ENCODE assay signal across 8 cellular contexts in the genomic region with DNA sequence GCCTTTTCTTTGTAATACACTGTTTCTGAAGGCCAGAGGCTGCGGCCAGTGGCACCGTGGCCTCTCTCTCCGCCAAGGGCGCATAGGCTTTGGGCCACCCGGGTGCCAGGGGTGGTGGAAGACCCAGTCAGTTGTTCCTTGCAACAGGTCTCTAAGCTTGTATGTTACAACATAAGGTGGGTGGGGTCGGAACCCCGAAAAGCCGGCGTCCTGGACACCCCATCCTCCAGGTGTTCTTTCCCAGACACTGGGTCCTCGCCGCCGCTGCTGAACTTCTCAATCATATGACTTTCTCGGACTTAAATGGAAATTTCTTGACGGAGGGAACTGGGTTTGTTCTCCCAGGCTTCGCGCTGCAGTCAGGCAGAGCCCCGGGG. TPM values are rescaled to one million over a fixed set of nuclear protein-coding genes. Genes with fewer than 3 reads are reported as not detected.
DNase-seq lines count a peak whose midpoint lies in the region; ATAC-seq and TF ChIP-seq lines count a peak whose summit lies in the region.

No MANE protein-coding gene starts in this region.

- H3K4me3 ChIP-seq in HEK293 (ENCODE audit: low read depth, low read length): peak overlapping the region; percentile 70

- peaks cover 63% of the 10 kb centered on the region for H3K4me1 Mint-ChIP-seq in activated T-helper 2 cell treated with anti-CD3 and anti-CD28 coated beads, Interferon-gamma antibody, Interleukin-2, Interleukin-4, amounts not matched to agents 10 μg/mL and 5 μg/mL and 100 μg/mL, durations not matched to agents 14 hours and 24 hours and 36 hours (ENCODE audit: low read depth)
- H3K4me1 Mint-ChIP-seq in immature natural killer cell: peaks cover 51 to 52% of the 10 kb centered on the region in 2 donors

- no peaks in the 10 kb centered on the region for H3K36me3 ChIP-seq in HEK293 (ENCODE audit: control insufficient read depth in 2 of 2, insufficient read depth in 1 of 2, low read length in 2 of 2)

- H3K4me1 ChIP-seq in HEK293 (ENCODE audit: control insufficient read depth, insufficient read depth, low read length): no peaks in the 10 kb centered on the region

- peaks cover 9% of the 10 kb centered on the region for H3K36me3 Mint-ChIP-seq in activated T-helper 2 cell treated with anti-CD3 and anti-CD28 coated beads, Interferon-gamma antibody, Interleukin-2, Interleukin-4, amounts not matched to agents 10 μg/mL and 5 μg/mL and 100 μg/mL, durations not matched to agents 14 hours and 24 hours and 36 hours (ENCODE audit: low read depth)
- H3K36me3 Mint-ChIP-seq in immature natural killer cell: no peaks in the 10 kb centered on the region

- no peak overlapping the region for H3K27ac ChIP-seq in HEK293 (ENCODE audit: extremely low read depth, low read depth, low read length)

- CTCF ChIA-PET in HEK293 (lab: Yijun Ruan, JAX): interaction anchor here (0.8 to 7.1 kb wide), 5 partner anchors 8 to 515 kb away, joined by 3 to 160 read pairs (median 4); no protein-coding TSS in a partner anchor

- POLR2A ChIA-PET in HEK293 (lab: Yijun Ruan, JAX): no interaction called here

- TF ChIP-seq CTCF in HEK293 (tag by site-specific recombination; IDR thresholded peaks at IDR 0.05): no peak

- peaks cover 1% of the 10 kb centered on the region for H3K27me3 Mint-ChIP-seq in activated T-helper 2 cell treated with anti-CD3 and anti-CD28 coated beads, Interferon-gamma antibody, Interleukin-2, Interleukin-4, amounts not matched to agents 10 μg/mL and 5 μg/mL and 100 μg/mL, durations not matched to agents 14 hours and 24 hours and 36 hours (ENCODE audit: low read depth)
- H3K27me3 Mint-ChIP-seq in immature natural killer cell (ENCODE audit: low read depth in 3 of 3): peaks cover 4 to 13% (median 6%) of the 10 kb centered on the region in 3 donors

- H3K9me3 Mint-ChIP-seq in activated T-helper 2 cell treated with anti-CD3 and anti-CD28 coated beads, Interferon-gamma antibody, Interleukin-2, Interleukin-4, amounts not matched to agents 10 μg/mL and 5 μg/mL and 100 μg/mL, durations not matched to agents 14 hours and 24 hours and 36 hours: no peaks in the 10 kb centered on the region
- H3K9me3 Mint-ChIP-seq in immature natural killer cell: peaks cover 0 to 1% (median 0%) of the 10 kb centered on the region in 6 donors

- peak overlapping the region; percentile 90 for H3K4me3 Mint-ChIP-seq in activated T-helper 2 cell treated with anti-CD3 and anti-CD28 coated beads, Interferon-gamma antibody, Interleukin-2, Interleukin-4, amounts not matched to agents 10 μg/mL and 5 μg/mL and 100 μg/mL, durations not matched to agents 14 hours and 24 hours and 36 hours (ENCODE audit: low read depth)
- H3K4me3 Mint-ChIP-seq in immature natural killer cell: peak overlapping the region; percentile 90 to 98 (median 97)

- no peak for ATAC-seq in stimulated activated naive CD8-positive, alpha-beta T cell treated with anti-CD3 and anti-CD28 coated beads, Interleukin-15, Interleukin-2, amounts not matched to agents 100 U/mL and 50 U/mL, for 24 hours
- no peak for ATAC-seq in HG02588 (IDR thresholded peaks at IDR 0.05; ENCODE audit: unreplicated experiment)
- ATAC-seq in GM21786 (IDR thresholded peaks at IDR 0.05; ENCODE audit: unreplicated experiment): no peak
- no peak for ATAC-seq in HG02642 (IDR thresholded peaks at IDR 0.05; ENCODE audit: poor library complexity, unreplicated experiment)

- intact Hi-C loops in activated T-helper 2 cell treated with anti-CD3 and anti-CD28 coated beads, Interferon-gamma antibody, Interleukin-2, Interleukin-4, amounts not matched to agents 10 μg/mL and 5 μg/mL and 100 μg/mL, durations not matched to agents 14 hours and 24 hours and 36 hours (cut with micrococcal nuclease): loop anchor here (1.0 to 10.0 kb wide), 11 partner anchors 28 to 901 kb away; partner anchors contain the start of genes CGAS, EEF1A1 and KHDC1

- H3K27ac Mint-ChIP-seq in activated T-helper 2 cell treated with anti-CD3 and anti-CD28 coated beads, Interferon-gamma antibody, Interleukin-2, Interleukin-4, amounts not matched to agents 10 μg/mL and 5 μg/mL and 100 μg/mL, durations not matched to agents 14 hours and 24 hours and 36 hours: peak overlapping the region; percentile 98
- peak overlapping the region in 5 of 6 donors; percentile 67 to 95 (median 86) for H3K27ac Mint-ChIP-seq in immature natural killer cell

- no peak for DNase-seq in activated T-helper 2 cell treated with anti-CD3 and anti-CD28 coated beads, Interferon-gamma antibody, Interleukin-2, Interleukin-4, amounts not matched to agents 10 μg/mL and 5 μg/mL and 100 μg/mL, durations not matched to agents 14 hours and 24 hours and 36 hours (ENCODE audit: low spot score)
- no peak for DNase-seq in immature natural killer cell
- DNase-seq in stimulated activated naive CD8-positive, alpha-beta T cell treated with anti-CD3 and anti-CD28 coated beads, Interleukin-15, Interleukin-2, amounts not matched to agents 100 U/mL and 50 U/mL, for 24 hours: peak; percentile 35
- no peak for DNase-seq in midbrain (lab: John Stamatoyannopoulos, UW)

- no peaks in the 10 kb centered on the region for H3K9me3 ChIP-seq in HEK293 (ENCODE audit: control insufficient read depth, insufficient read depth, low read depth, low read length)

TF ChIP-seq in HEK293, 187 proteins besides CTCF, POLR2A, EP300 and RAD21:
- TF ChIP-seq ZNF629 (tag by site-specific recombination; IDR thresholded peaks at IDR 0.05) (no peak), KLF17 (tag by site-specific recombination; IDR thresholded peaks at IDR 0.05) (no peak), FEZF1 (tag by site-specific recombination; IDR thresholded peaks at IDR 0.05) (no peak), ZNF561 (tag by site-specific recombination; IDR thresholded peaks at IDR 0.05; ENCODE audit: borderline replicate concordance) (no peak), ZNF670 (tag by site-specific recombination; IDR thresholded peaks at IDR 0.05; ENCODE audit: low read depth) (no peak)

RNA-seq across cellular contexts. Expression of gene KCNQ5, which starts 1.0 kb away (rescaled TPM):
- 15.3 and 18.8 TPM in 2 replicates for total RNA-seq in activated T-helper 2 cell treated with anti-CD3 and anti-CD28 coated beads, Interferon-gamma antibody, Interleukin-2, Interleukin-4, amounts not matched to agents 10 μg/mL and 5 μg/mL and 100 μg/mL, durations not matched to agents 14 hours and 24 hours and 36 hours
- 1 to 10 TPM; 1.3 to 4.3 (median 1.8) TPM for polyA plus RNA-seq in immature natural killer cell
